Comparison of ENCODE assay signal across 8 cellular contexts in the genomic region with DNA sequence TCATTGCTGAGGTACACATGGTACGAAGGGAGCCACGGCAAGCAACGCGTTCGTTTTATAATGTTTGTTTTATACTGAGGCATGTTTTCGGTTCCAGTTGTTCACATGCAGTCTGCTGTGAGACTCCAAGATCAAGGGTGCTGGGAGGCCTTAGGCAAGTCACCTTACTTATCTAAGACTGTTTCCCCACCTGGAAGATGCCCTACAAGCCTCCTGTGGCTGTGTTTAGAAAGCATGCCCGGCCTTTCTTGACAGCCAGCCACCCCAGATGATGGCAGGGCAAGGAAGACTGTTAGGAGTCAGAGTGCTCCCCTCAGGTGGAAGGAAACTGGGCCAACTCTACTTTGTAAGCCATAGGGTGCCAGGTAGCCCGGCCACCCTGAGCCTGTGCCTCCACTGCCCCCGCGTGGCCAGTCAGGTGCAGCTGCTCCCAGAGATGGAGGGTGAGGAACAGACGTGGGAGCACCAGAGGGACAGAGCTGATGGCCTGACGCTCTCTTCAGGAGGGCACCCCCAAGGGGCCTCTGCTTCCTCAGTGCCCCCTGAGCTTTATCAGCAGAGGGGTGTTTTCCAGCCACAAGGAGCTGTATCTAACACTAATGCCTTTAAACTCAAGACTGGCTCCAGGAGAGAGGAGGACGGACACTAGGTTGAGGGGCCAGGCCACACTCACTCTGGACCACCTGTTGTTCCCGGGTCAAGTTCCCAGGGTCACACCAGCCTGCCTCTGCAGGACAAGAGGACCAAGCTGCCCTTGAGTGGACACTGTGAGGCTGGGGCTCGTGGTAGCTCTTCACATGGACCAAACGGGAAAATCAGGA. TPM values are rescaled to one million over a fixed set of nuclear protein-coding genes. Genes with fewer than 3 reads are reported as not detected.
DNase-seq lines count a peak whose midpoint lies in the region; ATAC-seq and TF ChIP-seq lines count a peak whose summit lies in the region.

No MANE protein-coding gene starts in this region.

- H3K9me3 ChIP-seq in PC-3 (ENCODE audit: low read length) (no peaks in the 10 kb centered on the region), ovary (no peaks in the 10 kb centered on the region), aorta (ENCODE audit: control insufficient read depth, low read length) (no peaks in the 10 kb centered on the region)

- H3K27ac Mint-ChIP-seq in activated T-helper 1 cell treated with anti-CD3 and anti-CD28 coated beads, Interleukin-12 subunit alpha, Interleukin-12 subunit beta, Interleukin-2, Interleukin-4 antibody, amounts not matched to agents 30 ng/mL and 10 ng/mL and 1 ng/mL, durations not matched to agents 14 hours and 24 hours and 36 hours, result peak overlapping the region; percentile 48

- POLR2A ChIA-PET in PC-3 (lab: Charles Lee; ENCODE audit: unreplicated experiment), result interaction anchor here (0.5 kb wide), 1 partner anchor 568 kb away, joined by 4 read pairs; no protein-coding TSS in a partner anchor

- TF ChIP-seq EP300 in ovary (IDR thresholded peaks at IDR 0.05), result no peak

- peaks cover 48% of the 10 kb centered on the region for H3K36me3 Mint-ChIP-seq in activated T-helper 1 cell treated with anti-CD3 and anti-CD28 coated beads, Interleukin-12 subunit alpha, Interleukin-12 subunit beta, Interleukin-2, Interleukin-4 antibody, amounts not matched to agents 30 ng/mL and 10 ng/mL and 1 ng/mL, durations not matched to agents 14 hours and 24 hours and 36 hours (ENCODE audit: low read depth)

- H3K4me3 Mint-ChIP-seq in activated T-helper 1 cell treated with anti-CD3 and anti-CD28 coated beads, Interleukin-12 subunit alpha, Interleukin-12 subunit beta, Interleukin-2, Interleukin-4 antibody, amounts not matched to agents 30 ng/mL and 10 ng/mL and 1 ng/mL, durations not matched to agents 14 hours and 24 hours and 36 hours, result no peak overlapping the region

- no peaks in the 10 kb centered on the region for H3K27me3 ChIP-seq in H7 (ENCODE audit: control insufficient read depth, insufficient read depth, low read length)
- no peaks in the 10 kb centered on the region for H3K27me3 ChIP-seq in PC-3 (ENCODE audit: low read length)
- H3K27me3 ChIP-seq in ovary, result no peaks in the 10 kb centered on the region
- no peaks in the 10 kb centered on the region for H3K27me3 ChIP-seq in aorta (ENCODE audit: control insufficient read depth in 1 of 2, insufficient read depth in 2 of 2, low read length in 1 of 2)

- TF ChIP-seq CTCF in PC-3 (conservative IDR thresholded peaks at IDR 0.05; ENCODE audit: low read depth, low read length) (peak; percentile 93), fibroblast of the aortic adventitia (IDR thresholded peaks at IDR 0.05; ENCODE audit: insufficient read depth, low read length) (peak; percentile 81), ovary (IDR thresholded peaks at IDR 0.05) (peak in 1 of 3 donors; percentile 34)

- H3K9me2 ChIP-seq in PC-3 (replicated peaks; ENCODE audit: low read length), result no peaks in the 10 kb centered on the region

- no peak overlapping the region for H2AFZ ChIP-seq in PC-3 (ENCODE audit: low read length)

- WGBS in ovary, 3 donors, result 52 to 59% (median 57%) methylated on average over 16 of the region's 16 CpGs
- WGBS in aorta, 2 donors, result 59 to 60% methylated on average over 16 of the region's 16 CpGs

- H3K9ac ChIP-seq in PC-3 (ENCODE audit: low read length), result no peak overlapping the region

- H3K4me3 ChIP-seq in H7 (ENCODE audit: insufficient read depth, low read depth, low read length) (no peak overlapping the region), PC-3 (ENCODE audit: low read length) (no peak overlapping the region), fibroblast of the aortic adventitia (ENCODE audit: low read depth, low read length) (no peak overlapping the region), ovary (no peak overlapping the region), aorta (ENCODE audit: low read length in 2 of 2) (no peak overlapping the region)

- H3K27ac ChIP-seq in PC-3 (ENCODE audit: low read length) (no peak overlapping the region), ovary (no peak overlapping the region), aorta (ENCODE audit: low read depth in 1 of 2, low read length in 2 of 2) (no peak overlapping the region)

- TF ChIP-seq POLR2A in ovary (IDR thresholded peaks at IDR 0.05), result no peak

- no peaks in the 10 kb centered on the region for H3F3A ChIP-seq in PC-3 (ENCODE audit: low read length, unreplicated experiment)

- H3K4me1 Mint-ChIP-seq in activated T-helper 1 cell treated with anti-CD3 and anti-CD28 coated beads, Interleukin-12 subunit alpha, Interleukin-12 subunit beta, Interleukin-2, Interleukin-4 antibody, amounts not matched to agents 30 ng/mL and 10 ng/mL and 1 ng/mL, durations not matched to agents 14 hours and 24 hours and 36 hours (ENCODE audit: low read depth), result peaks cover 31% of the 10 kb centered on the region

- peaks cover 17% of the 10 kb centered on the region for H3K79me2 ChIP-seq in PC-3 (ENCODE audit: low read length)

- CTCF ChIA-PET in PC-3 (lab: Charles Lee), result interaction anchor here (0.6 to 2.7 kb wide), 5 partner anchors 10 to 115 kb away, joined by 3 to 29 read pairs (median 5); no protein-coding TSS in a partner anchor

- no TSS peak for BruUV-seq in PC-3 (replicated peaks; lab: Mats Ljungman, UMichigan)

- no peaks in the 10 kb centered on the region for H4K20me1 ChIP-seq in PC-3 (ENCODE audit: low read length)

- H3K27me3 Mint-ChIP-seq in activated T-helper 1 cell treated with anti-CD3 and anti-CD28 coated beads, Interleukin-12 subunit alpha, Interleukin-12 subunit beta, Interleukin-2, Interleukin-4 antibody, amounts not matched to agents 30 ng/mL and 10 ng/mL and 1 ng/mL, durations not matched to agents 14 hours and 24 hours and 36 hours (ENCODE audit: insufficient read depth), result no peaks in the 10 kb centered on the region

- DNase-seq in Ammon's horn (ENCODE audit: low spot score), result peak; percentile 82
- peak; percentile 95 for DNase-seq in H7
- peak; percentile 75 for DNase-seq in PC-3
- DNase-seq in activated T-helper 1 cell treated with anti-CD3 and anti-CD28 coated beads, Interleukin-12 subunit alpha, Interleukin-12 subunit beta, Interleukin-2, Interleukin-4 antibody, amounts not matched to agents 30 ng/mL and 10 ng/mL and 1 ng/mL, durations not matched to agents 14 hours and 24 hours and 36 hours (ENCODE audit: low spot score), result peak; percentile 54
- DNase-seq in fibroblast of the aortic adventitia (ENCODE audit: low read depth), result peak; percentile 37
- DNase-seq in ovary, result peak in 3 of 5 donors; percentile 47 to 71 (median 58)
- peak in 1 of 2 donors; percentile 88 for DNase-seq in aorta
- DNase-seq in mesenteric fat pad (ENCODE audit: low spot score), result no peak

- H3K4me1 ChIP-seq in PC-3 (ENCODE audit: insufficient read depth, low read length) (peaks cover 6% of the 10 kb centered on the region), ovary (ENCODE audit: insufficient read depth) (peaks cover 3% of the 10 kb centered on the region), aorta (ENCODE audit: control insufficient read depth in 1 of 2, insufficient read depth in 2 of 2, low read length in 2 of 2) (no peaks in the 10 kb centered on the region)

- intact Hi-C loops in PC-3 (cut with micrococcal nuclease), result loop anchor here (1.0 kb wide), 2 partner anchors 26 to 113 kb away; no protein-coding TSS in a partner anchor
- intact Hi-C loops in activated T-helper 1 cell treated with anti-CD3 and anti-CD28 coated beads, Interleukin-12 subunit alpha, Interleukin-12 subunit beta, Interleukin-2, Interleukin-4 antibody, amounts not matched to agents 30 ng/mL and 10 ng/mL and 1 ng/mL, durations not matched to agents 14 hours and 24 hours and 36 hours (cut with micrococcal nuclease), result loop anchor here (1.0 kb wide), 2 partner anchors 26 to 113 kb away; no protein-coding TSS in a partner anchor
- intact Hi-C loops in ovary (cut with DNase I), result no loop called here
- intact Hi-C loops in aorta (cut with DNase I), result no loop called here

- H3K4me2 ChIP-seq in PC-3 (ENCODE audit: low read length), result no peak overlapping the region

- no peaks in the 10 kb centered on the region for H3K9me3 Mint-ChIP-seq in activated T-helper 1 cell treated with anti-CD3 and anti-CD28 coated beads, Interleukin-12 subunit alpha, Interleukin-12 subunit beta, Interleukin-2, Interleukin-4 antibody, amounts not matched to agents 30 ng/mL and 10 ng/mL and 1 ng/mL, durations not matched to agents 14 hours and 24 hours and 36 hours

- ATAC-seq in PC-3 (peak; percentile 82), aorta (ENCODE audit: low FRiP score) (peak; percentile 69)

- H3K36me3 ChIP-seq in H7 (replicated peaks; ENCODE audit: control insufficient read depth, insufficient read depth, low read length) (peaks cover 29% of the 10 kb centered on the region), PC-3 (ENCODE audit: low read depth, low read length) (peaks cover 35% of the 10 kb centered on the region), ovary (no peaks in the 10 kb centered on the region), aorta (ENCODE audit: control insufficient read depth in 1 of 2, insufficient read depth in 2 of 2, low read length in 1 of 2) (peaks cover 0 to 6% of the 10 kb centered on the region in 2 donors)

RNA-seq across cellular contexts. Expression of a gene that starts 5.4 kb away (rescaled TPM):
- 47.9 and 73.3 TPM in 2 replicates for total RNA-seq in H7 (2014; rRNA removed; shearing (Covaris generic))
- 47.2 and 55.4 TPM in 2 replicates for total RNA-seq in PC-3 (2014; rRNA removed)
- total RNA-seq in activated T-helper 1 cell treated with anti-CD3 and anti-CD28 coated beads, Interleukin-12 subunit alpha, Interleukin-12 subunit beta, Interleukin-2, Interleukin-4 antibody, amounts not matched to agents 30 ng/mL and 10 ng/mL and 1 ng/mL, durations not matched to agents 14 hours and 24 hours and 36 hours, result 69.0 and 70.8 TPM in 2 replicates
- 20.2 and 26.5 TPM in 2 replicates for total RNA-seq in fibroblast of the aortic adventitia (ENCODE audit: low replicate concordance)
- 10 to 100 TPM; 24.7 to 87.0 (median 56.8) TPM for total RNA-seq in ovary
- polyA plus RNA-seq in ovary, result 10 to 100 TPM; 19.7 to 44.8 TPM
- total RNA-seq in aorta, result 10 to 100 TPM; 44.5 to 46.3 TPM
- 10 to 100 TPM; 12.1 to 59.9 TPM for polyA plus RNA-seq in aorta
- 37.8 TPM for total RNA-seq in mesenteric fat pad

RNA-seq across cellular contexts. Expression of a gene that starts 22.3 kb away (rescaled TPM):
- 63.1 and 79.1 TPM in 2 replicates for total RNA-seq in H7 (2014; rRNA removed; shearing (Covaris generic))
- total RNA-seq in PC-3 (2014; rRNA removed) (75.0 and 116 TPM in 2 replicates), fibroblast of the aortic adventitia (ENCODE audit: low replicate concordance) (11.0 and 11.7 TPM in 2 replicates), ovary (100 to 1,000 TPM in 1 of 7 donors, 10 to 100 TPM in 6; 12.1 to 101 (median 21.7) TPM), aorta (10 to 100 TPM; 17.6 to 21.1 TPM), mesenteric fat pad (13.9 TPM)
- 142 and 153 TPM in 2 replicates for total RNA-seq in activated T-helper 1 cell treated with anti-CD3 and anti-CD28 coated beads, Interleukin-12 subunit alpha, Interleukin-12 subunit beta, Interleukin-2, Interleukin-4 antibody, amounts not matched to agents 30 ng/mL and 10 ng/mL and 1 ng/mL, durations not matched to agents 14 hours and 24 hours and 36 hours
- polyA plus RNA-seq in ovary (10 to 100 TPM; 13.9 to 21.0 TPM), aorta (10 to 100 TPM; 10.6 to 84.4 TPM)

RNA-seq across cellular contexts. Expression of a gene that starts 33.7 kb away (rescaled TPM):
- total RNA-seq in H7 (2014; rRNA removed; shearing (Covaris generic)), result 2.5 and 3.5 TPM in 2 replicates
- 0.17 and 0.66 TPM in 2 replicates for total RNA-seq in PC-3 (2014; rRNA removed)
- total RNA-seq in activated T-helper 1 cell treated with anti-CD3 and anti-CD28 coated beads, Interleukin-12 subunit alpha, Interleukin-12 subunit beta, Interleukin-2, Interleukin-4 antibody, amounts not matched to agents 30 ng/mL and 10 ng/mL and 1 ng/mL, durations not matched to agents 14 hours and 24 hours and 36 hours, result 6.0 and 6.1 TPM in 2 replicates
- 0.09 TPM in 1 of 2 replicates, not detected in the other for total RNA-seq in fibroblast of the aortic adventitia (ENCODE audit: low replicate concordance)
- under 1 TPM in 5 of 7 donors, not detected in 2; 0.45 to 0.72 (median 0.57) TPM for total RNA-seq in ovary
- 1 to 10 TPM in 1 of 2 donors, under 1 TPM in 1; 0.58 to 2.4 TPM for polyA plus RNA-seq in ovary
- total RNA-seq in aorta, result 1 to 10 TPM; 1.4 to 3.4 TPM
- polyA plus RNA-seq in aorta, result 1 to 10 TPM; 1.5 to 2.4 TPM
- total RNA-seq in mesenteric fat pad, result 1.3 TPM

RNA-seq across cellular contexts. Expression of a gene that starts 58.0 kb away (rescaled TPM):
- total RNA-seq in H7 (2014; rRNA removed; shearing (Covaris generic)), result not detected in 2 replicates
- total RNA-seq in PC-3 (2014; rRNA removed) (not detected in 2 replicates), fibroblast of the aortic adventitia (ENCODE audit: low replicate concordance) (not detected in 2 replicates), ovary (1 to 10 TPM in 2 of 7 donors, under 1 TPM in 4, not detected in 1; 0.23 to 3.9 (median 0.34) TPM), aorta (1 to 10 TPM; 1.6 to 2.2 TPM), mesenteric fat pad (2.8 TPM)
- total RNA-seq in activated T-helper 1 cell treated with anti-CD3 and anti-CD28 coated beads, Interleukin-12 subunit alpha, Interleukin-12 subunit beta, Interleukin-2, Interleukin-4 antibody, amounts not matched to agents 30 ng/mL and 10 ng/mL and 1 ng/mL, durations not matched to agents 14 hours and 24 hours and 36 hours, result not detected in 2 replicates
- polyA plus RNA-seq in ovary (1 to 10 TPM in 1 of 2 donors, under 1 TPM in 1; 0.36 to 2.6 TPM), aorta (1 to 10 TPM in 1 of 2 donors, under 1 TPM in 1; 0.61 to 1.5 TPM)

Comparison
In these comparisons a context has a peak if more than half of its experiments do, and no peak if none do; other contexts are left out.
1. intact Hi-C loops: an anchor here in PC-3 (1.0 kb wide) and activated T-helper 1 cell treated with anti-CD3 and anti-CD28 coated beads, Interleukin-12 subunit alpha, Interleukin-12 subunit beta, Interleukin-2, Interleukin-4 antibody, amounts not matched to agents 30 ng/mL and 10 ng/mL and 1 ng/mL, durations not matched to agents 14 hours and 24 hours and 36 hours (1.0 kb wide); none called in ovary and aorta.